25 cellular contexts compared by ENCODE assay signal in genomic region chr17:18160128-18160856, GRCh38. TPM values are rescaled to one million over a fixed set of nuclear protein-coding genes. Genes with fewer than 3 reads are reported as not detected.
A peak's percentile ranks its signal among the peaks of the same experiment; 100 is the strongest.
DNase-seq lines count a peak whose midpoint lies in the region; FAIRE-seq and TF ChIP-seq lines count a peak whose summit lies in the region.
"Had no signal": no experiment of that assay in that cellular context is flagged by ENCODE, and none has a peak within 500 bp of the region (broad histone marks: within the 10 kb centered on the region; RNA-seq: fewer than 3 reads in every experiment).

No MANE protein-coding gene starts in this region.

- H3K27me3 Mint-ChIP-seq in T-helper 2 cell treated with Interferon-gamma antibody and Interleukin-4, amounts not matched to agents 5 μg/mL and 100 μg/mL, for 36 hours (ENCODE audit: low read depth), result no peaks in the 10 kb centered on the region
- H3K27me3 Mint-ChIP-seq in neural progenitor cell (ENCODE audit: insufficient read depth, low read depth), result peaks cover 9% of the 10 kb centered on the region
- H3K27me3 Mint-ChIP-seq: stimulated activated naive CD8-positive, alpha-beta T cell treated with anti-CD3 and anti-CD28 coated beads, Interleukin-15, amount 100 ng/mL, for 72 hours had no signal

- H3K9ac ChIP-seq in H1 (replicated peaks in 1 of 4; ENCODE audit: extremely low read depth in 1 of 4, low read depth in 3 of 4, low read length in 3 of 4) (no peak overlapping the region; a peak in 1 of 7 replicates), neural progenitor cell (no peak overlapping the region)

- DNase-seq in T-helper 2 cell treated with Interferon-gamma antibody and Interleukin-4, amounts not matched to agents 5 μg/mL and 100 μg/mL, for 36 hours (ENCODE audit: low spot score), result no peak
- DNase-seq in T-helper 2 cell, result no peak
- DNase-seq in GM12892 (ENCODE audit: insufficient read length), result no peak
- no peak for DNase-seq in H1 (ENCODE audit: low read depth in 1 of 2, low spot score in 2 of 2)
- no peak for DNase-seq in neural progenitor cell (ENCODE audit: low spot score)
- no peak for DNase-seq in NCI-H526 treated with DMSO at 0.1 percent for 48 hours (lab: John Stamatoyannopoulos, UW)
- DNase-seq in occipital lobe (lab: John Stamatoyannopoulos, UW), result no peak
- no peak for DNase-seq in AG08396 (ENCODE audit: low spot score)
- DNase-seq: activated CD4-positive, alpha-beta T cell treated with anti-CD3 and anti-CD28 coated beads, Interleukin-2, amount 50 U/mL, for 48 hours; activated naive CD4-positive, alpha-beta T cell; activated T-cell treated with anti-CD3 and anti-CD28 coated beads for 4 hours; BE2C; erythroblast; GOT3; left lung; NCI-H510A; stimulated activated CD4-positive, alpha-beta T cell treated with anti-CD3 and anti-CD28 coated beads, Interleukin-2, amount 100 ng/mL, for 48 hours; stimulated activated naive CD8-positive, alpha-beta T cell treated with anti-CD3 and anti-CD28 coated beads, Interleukin-15, amount 100 ng/mL, for 72 hours; T-helper 9 cell; tibial artery had no signal

- H3F3A ChIP-seq in neural progenitor cell (ENCODE audit: low read depth), result no peaks in the 10 kb centered on the region

- no peak overlapping the region for H3K27ac ChIP-seq in H1 (ENCODE audit: low read depth, low read length)
- no peak overlapping the region for H3K27ac ChIP-seq in neural progenitor cell
- H3K27ac ChIP-seq: ascending aorta, left lung, SJSA1, tibial artery had no signal

- H2BK20ac ChIP-seq in H1 (ENCODE audit: low read length), result no peak overlapping the region

- peaks cover 7% of the 10 kb centered on the region for H3K4me1 Mint-ChIP-seq in T-helper 2 cell treated with Interferon-gamma antibody and Interleukin-4, amounts not matched to agents 5 μg/mL and 100 μg/mL, for 36 hours (ENCODE audit: low read depth)
- H3K4me1 Mint-ChIP-seq in neural progenitor cell, result peaks cover 60% of the 10 kb centered on the region

- H4K20me1 ChIP-seq in H1 (replicated peaks in 1 of 2; ENCODE audit: control insufficient read depth in 1 of 2, insufficient read depth in 2 of 2, low read length in 2 of 2), result no peaks in the 10 kb centered on the region
- no peaks in the 10 kb centered on the region for H4K20me1 ChIP-seq in neural progenitor cell (ENCODE audit: low read depth)

- H3K18ac ChIP-seq in H1 (ENCODE audit: extremely low read depth, low read length), result no peak overlapping the region

- H4K5ac ChIP-seq in H1 (ENCODE audit: insufficient read length, low read depth, low read length), result no peak overlapping the region

- no peak overlapping the region for H3K4ac ChIP-seq in H1 (replicated peaks; ENCODE audit: insufficient read length, low read depth, low read length)

- CTCF ChIA-PET in H1 (lab: Charles Lee; ENCODE audit: partially characterized antibody), result interaction anchor here (0.9 to 4.1 kb wide), 4 partner anchors 12 to 41 kb away, joined by 3 to 29 read pairs (median 4); no protein-coding TSS in a partner anchor

- H4K91ac ChIP-seq in H1 (replicated peaks; ENCODE audit: insufficient read length, low read length), result no peak overlapping the region

- H3K14ac ChIP-seq in H1 (ENCODE audit: insufficient read length), result no peak overlapping the region

- H3K79me2 ChIP-seq in H1 (ENCODE audit: control insufficient read depth in 1 of 2, insufficient read depth in 2 of 2, low read length in 2 of 2) (no peaks in the 10 kb centered on the region), neural progenitor cell (ENCODE audit: low read depth) (no peaks in the 10 kb centered on the region)

- H2AK5ac ChIP-seq in H1 (ENCODE audit: low read depth, low read length), result peak overlapping the region; percentile 60

- no peak overlapping the region for H3K56ac ChIP-seq in H1 (replicated peaks; ENCODE audit: insufficient read length, low read depth, low read length)

- TF ChIP-seq POLR2A in GM12892 (IDR thresholded peaks at IDR 0.05; ENCODE audit: low read depth, low read length), result no peak
- no peak for TF ChIP-seq POLR2A in H1 (IDR thresholded peaks at IDR 0.05; ENCODE audit: control extremely low read depth in 1 of 2, low read depth in 2 of 2, low read length in 2 of 2)

- H2BK5ac ChIP-seq in H1 (ENCODE audit: low read depth, low read length), result no peak overlapping the region

- TF ChIP-seq CTCF in H1 (IDR thresholded peaks at IDR 0.05; ENCODE audit: control extremely low read depth in 1 of 3, insufficient read depth in 1 of 3, low read depth in 1 of 3, low read length in 3 of 3) (no peak), neural progenitor cell (IDR thresholded peaks at IDR 0.05) (no peak)

- FAIRE-seq in GM12892 (lab: Jason Lieb, UNC) (peak; percentile 74), H1 (lab: Jason Lieb, UNC) (no peak)

- no peak for TF ChIP-seq EP300 in H1 (IDR thresholded peaks at IDR 0.05; ENCODE audit: borderline replicate concordance in 1 of 2, low read depth in 2 of 2, low read length in 2 of 2)

- H2BK120ac ChIP-seq in H1 (replicated peaks; ENCODE audit: low read depth, low read length), result no peak overlapping the region

- H3K4me2 ChIP-seq in H1 (ENCODE audit: insufficient read depth in 1 of 2, low read depth in 2 of 2, low read length in 2 of 2), result no peak overlapping the region
- H3K4me2 ChIP-seq in neural progenitor cell, result no peak overlapping the region

- no peaks in the 10 kb centered on the region; the same call in 1 of the 2 replicates for H3K23me2 ChIP-seq in H1 (ENCODE audit: low read depth, low read length)

- H3K36me3 Mint-ChIP-seq in T-helper 2 cell treated with Interferon-gamma antibody and Interleukin-4, amounts not matched to agents 5 μg/mL and 100 μg/mL, for 36 hours (ENCODE audit: low read depth), result no peaks in the 10 kb centered on the region
- no peaks in the 10 kb centered on the region for H3K36me3 Mint-ChIP-seq in neural progenitor cell
- H3K36me3 Mint-ChIP-seq: mesothelial cell of epicardium had no signal

- H2BK15ac ChIP-seq in H1 (ENCODE audit: low read length), result no peak overlapping the region

- H3K79me1 ChIP-seq in H1 (ENCODE audit: low read depth, low read length), result no peaks in the 10 kb centered on the region

- H3K9me3 ChIP-seq in H1 (ENCODE audit: insufficient read depth in 2 of 2, low read depth in 1 of 2, low read length in 1 of 2) (no peaks in the 10 kb centered on the region), neural progenitor cell (ENCODE audit: low read depth) (no peaks in the 10 kb centered on the region)
- H3K9me3 ChIP-seq: ascending aorta, BE2C, left lung, SJSA1, tibial artery had no signal

- H3K27ac Mint-ChIP-seq in T-helper 2 cell treated with Interferon-gamma antibody and Interleukin-4, amounts not matched to agents 5 μg/mL and 100 μg/mL, for 36 hours, result peak overlapping the region; percentile 28
- H3K27ac Mint-ChIP-seq in neural progenitor cell, result peak overlapping the region; percentile 70
- H3K27ac Mint-ChIP-seq: mesothelial cell of epicardium; stimulated activated naive CD8-positive, alpha-beta T cell treated with anti-CD3 and anti-CD28 coated beads, Interleukin-15, amount 100 ng/mL, for 72 hours had no signal

- H3K36me3 ChIP-seq in H1 (ENCODE audit: control insufficient read depth in 2 of 4, insufficient read depth in 4 of 4, low read length in 3 of 4) (no peaks in the 10 kb centered on the region), neural progenitor cell (no peaks in the 10 kb centered on the region)
- H3K36me3 ChIP-seq: ascending aorta, BE2C, left lung, SJSA1, tibial artery had no signal

- no peaks in the 10 kb centered on the region; a peak in 1 of 7 replicates for H3K27me3 ChIP-seq in H1 (replicated peaks in 1 of 4; ENCODE audit: control insufficient read depth in 3 of 4, extremely low read depth in 1 of 4, insufficient read depth in 3 of 4, low read length in 3 of 4)
- H3K27me3 ChIP-seq in neural progenitor cell, result no peaks in the 10 kb centered on the region
- H3K27me3 ChIP-seq: ascending aorta, BE2C, left lung, SJSA1, tibial artery had no signal

- peaks cover 2 to 6% (median 3%) of the 10 kb centered on the region in 4 experiments; a peak in 6 of 7 replicates for H3K4me1 ChIP-seq in H1 (replicated peaks in 1 of 4; ENCODE audit: control insufficient read depth in 3 of 4, insufficient read depth in 4 of 4, low read length in 3 of 4)
- H3K4me1 ChIP-seq in neural progenitor cell, result peaks cover 4% of the 10 kb centered on the region
- H3K4me1 ChIP-seq: BE2C, SJSA1 had no signal

- no peak overlapping the region for H3K23ac ChIP-seq in H1 (ENCODE audit: insufficient read length)

- no peak overlapping the region for H4K8ac ChIP-seq in H1 (ENCODE audit: extremely low read depth, insufficient read depth, low read length)

- WGBS in H1 (ENCODE audit: extremely low coverage in 1 of 2, insufficient coverage in 1 of 2, insufficient read length in 1 of 2, insufficient replicate concordance in 2 of 2, low coverage in 1 of 2, low lambda C conversion rate in 2 of 2, missing lambda C conversion rate in 1 of 2), 2 experiments, result 78% methylated on average over 5 of the region's 5 CpGs; no CpG with 5 or more reads in 1 of the 2 experiments

- no peak overlapping the region for H3K4me3 ChIP-seq in H1 (ENCODE audit: extremely low read depth in 1 of 4, insufficient read depth in 2 of 4, low read depth in 3 of 4, low read length in 4 of 4)
- H3K4me3 ChIP-seq in neural progenitor cell, result no peak overlapping the region
- H3K4me3 ChIP-seq: ascending aorta, left lung, SJSA1, tibial artery had no signal

- POLR2A ChIA-PET in H1 (lab: Charles Lee; ENCODE audit: partially characterized antibody), result interaction anchor here (1.1 to 2.0 kb wide), 4 partner anchors 10 to 87 kb away, joined by 3 to 5 read pairs (median 4); partner anchors contain the start of gene ALKBH5

- no peak overlapping the region for H2AFZ ChIP-seq in H1 (ENCODE audit: low read length)
- no peak overlapping the region for H2AFZ ChIP-seq in neural progenitor cell (replicated peaks)

- H3K4me3 Mint-ChIP-seq in T-helper 2 cell treated with Interferon-gamma antibody and Interleukin-4, amounts not matched to agents 5 μg/mL and 100 μg/mL, for 36 hours, result peak overlapping the region; percentile 1
- no peak overlapping the region for H3K4me3 Mint-ChIP-seq in neural progenitor cell
- H3K4me3 Mint-ChIP-seq: stimulated activated naive CD8-positive, alpha-beta T cell treated with anti-CD3 and anti-CD28 coated beads, Interleukin-15, amount 100 ng/mL, for 72 hours had no signal

- peak overlapping the region; percentile 77; the same call in 1 of the 2 replicates for H2BK12ac ChIP-seq in H1 (ENCODE audit: low read depth, low read length)

- H3K9me3 Mint-ChIP-seq in T-helper 2 cell treated with Interferon-gamma antibody and Interleukin-4, amounts not matched to agents 5 μg/mL and 100 μg/mL, for 36 hours, result no peaks in the 10 kb centered on the region
- H3K9me3 Mint-ChIP-seq in neural progenitor cell, result no peaks in the 10 kb centered on the region
- H3K9me3 Mint-ChIP-seq: mesothelial cell of epicardium; stimulated activated naive CD8-positive, alpha-beta T cell treated with anti-CD3 and anti-CD28 coated beads, Interleukin-15, amount 100 ng/mL, for 72 hours had no signal

- TF ChIP-seq RAD21 in H1 (IDR thresholded peaks at IDR 0.05 in 1 of 2, conservative IDR thresholded peaks at IDR 0.05 in 1 of 2; ENCODE audit: low read depth in 2 of 2, low read length in 2 of 2), result no peak

RNA-seq across cellular contexts. Expression of gene ALKBH5, which starts 23.3 kb away (rescaled TPM):
- 61.6 TPM for polyA plus RNA-seq in GM12892 (2012; ENCODE audit: missing spikeins)
- 86.4 and 86.6 TPM in 2 replicates for total RNA-seq in H1 (2021; fragmentation: NEBNext Ultra II Directional; extraction: Animal tissue kit (Norgen Biotek cat#: 25700))
- 63.7 and 66.5 TPM in 2 replicates for polyA plus RNA-seq in H1 (2011; rRNA removed)
- 58.7 TPM for polyA plus RNA-seq in H1 (2011; cell fraction: cytosol; rRNA removed)
- polyA plus RNA-seq in H1 (2011; cell fraction: nucleus; rRNA removed), result 46.3 TPM
- 39.8 to 45.6 TPM (median 42.8 TPM) in 4 replicates for polyA plus RNA-seq in H1 (2012, experiment 1 of 2)
- 74.9 TPM for polyA plus RNA-seq in H1 (2012, experiment 2 of 2)
- polyA plus RNA-seq in H1 (2013, experiment 1 of 2), result 45.3 TPM
- 45.3 TPM for polyA plus RNA-seq in H1 (2013, experiment 2 of 2)
- polyA minus RNA-seq in H1 (2011; rRNA and poly(A)+ RNA removed), result 74.1 and 101 TPM in 2 replicates
- 76.5 TPM for polyA minus RNA-seq in H1 (2011; cell fraction: cytosol; rRNA and poly(A)+ RNA removed)
- 35.4 TPM for polyA minus RNA-seq in H1 (2011; cell fraction: nucleus; rRNA and poly(A)+ RNA removed)
- total RNA-seq in neural progenitor cell (ENCODE audit: low replicate concordance) (78.8 and 98.2 TPM in 2 replicates), occipital lobe (79.7 TPM)

RNA-seq across cellular contexts. Expression of gene MYO15A, which starts 51.7 kb away (rescaled TPM):
- 1.8 TPM for polyA plus RNA-seq in GM12892 (2012; ENCODE audit: missing spikeins)
- 1.5 and 1.6 TPM in 2 replicates for total RNA-seq in H1 (2021; fragmentation: NEBNext Ultra II Directional; extraction: Animal tissue kit (Norgen Biotek cat#: 25700))
- 4.2 and 5.5 TPM in 2 replicates for polyA plus RNA-seq in H1 (2011; rRNA removed)
- polyA plus RNA-seq in H1 (2011; cell fraction: cytosol; rRNA removed), result 5.4 TPM
- polyA plus RNA-seq in H1 (2011; cell fraction: nucleus; rRNA removed), result 22.4 TPM
- polyA plus RNA-seq in H1 (2012, experiment 1 of 2), result 2.0 to 4.0 TPM (median 3.2 TPM) in 4 replicates
- 1.1 TPM for polyA plus RNA-seq in H1 (2012, experiment 2 of 2)
- 1.2 TPM for polyA plus RNA-seq in H1 (2013, experiment 1 of 2)
- polyA plus RNA-seq in H1 (2013, experiment 2 of 2), result 0.94 TPM
- 1.7 and 3.2 TPM in 2 replicates for polyA minus RNA-seq in H1 (2011; rRNA and poly(A)+ RNA removed)
- 1.7 TPM for polyA minus RNA-seq in H1 (2011; cell fraction: cytosol; rRNA and poly(A)+ RNA removed)
- 7.4 TPM for polyA minus RNA-seq in H1 (2011; cell fraction: nucleus; rRNA and poly(A)+ RNA removed)
- 1.2 and 5.4 TPM in 2 replicates for total RNA-seq in neural progenitor cell (ENCODE audit: low replicate concordance)
- total RNA-seq in occipital lobe, result 2.0 TPM
- total RNA-seq: Daoy, M059J, SJSA1 had no signal
